In the genomic region with DNA sequence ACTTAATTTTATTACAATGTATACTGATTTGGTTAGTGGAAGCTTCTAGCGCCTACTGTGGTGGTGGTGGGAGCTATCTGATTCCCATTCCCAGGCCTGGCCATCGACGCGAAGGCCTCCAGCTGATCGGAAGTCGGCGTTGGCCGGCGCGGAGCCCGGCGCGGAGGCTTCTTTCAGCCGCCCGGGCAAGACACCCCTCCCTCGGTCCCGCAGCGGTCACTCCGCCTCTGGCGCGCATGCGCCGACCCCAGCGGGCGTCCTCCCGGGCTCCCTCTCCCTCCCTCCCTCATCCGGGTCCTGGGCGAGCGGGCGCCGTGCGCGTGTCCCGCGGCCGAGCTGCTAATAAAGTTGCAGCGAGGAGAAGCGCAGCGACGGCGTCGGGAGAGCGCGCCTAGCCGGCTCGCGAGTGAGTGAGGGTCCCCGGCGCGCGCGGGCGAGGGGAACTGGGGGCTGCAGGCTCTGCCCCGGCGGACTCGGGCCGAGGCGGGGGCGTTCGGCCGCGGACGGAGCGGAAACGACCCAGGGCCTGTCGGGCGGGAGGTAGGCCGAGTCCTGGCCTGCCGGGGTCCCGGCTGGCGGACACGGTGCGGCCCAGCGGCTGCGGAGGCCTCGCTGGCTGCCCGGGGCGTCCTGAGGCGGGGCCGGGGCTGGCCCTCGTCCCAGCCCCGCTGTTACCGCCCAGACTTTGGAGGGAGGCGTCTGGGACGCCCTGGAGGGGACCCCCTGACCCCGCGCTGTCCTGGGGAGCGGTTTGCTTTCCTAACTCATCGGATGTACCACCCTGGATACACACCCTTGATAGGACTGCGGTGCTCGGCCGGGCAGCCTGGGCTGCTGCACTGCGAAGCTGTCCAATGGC, we compare ENCODE assay signal across 8 cellular contexts. TPM values are rescaled to one million over a fixed set of nuclear protein-coding genes. Genes with fewer than 3 reads are reported as not detected.
DNase-seq lines count a peak whose midpoint lies in the region; ATAC-seq, FAIRE-seq and TF ChIP-seq lines count a peak whose summit lies in the region.

TSS of gene SMAD5 (plus strand) at position 289 of the 859 bp plus-strand sequence. CDS start 20,916 bp downstream, outside the sequence.

- 1% methylated on average over 23 to 29 of the region's 93 CpGs for WGBS in upper lobe of left lung, 2 donors

- peak; percentile 92 for ATAC-seq in HG02678 (IDR thresholded peaks at IDR 0.05; ENCODE audit: unreplicated experiment)
- ATAC-seq in left cardiac atrium: peak; percentile 99
- ATAC-seq in upper lobe of left lung (ENCODE audit: low FRiP score in 2 of 2): peak; percentile 97 to 99

- peak; percentile 98 for FAIRE-seq in GM12891 (lab: Jason Lieb, UNC)

- peak within 1 kb of the TSS; percentile 92 to 98 (median 96) for H3K27ac ChIP-seq in upper lobe of left lung

- TF ChIP-seq POLR2A in GM12891 (IDR thresholded peaks at IDR 0.05; ENCODE audit: low read depth, low read length) (no peak), upper lobe of left lung (IDR thresholded peaks at IDR 0.05) (peak in 3 of 4 donors; percentile 75 to 91 (median 77))

- TF ChIP-seq CTCF in upper lobe of left lung (IDR thresholded peaks at IDR 0.05): peak in 1 of 6 experiments; percentile 9

- TF ChIP-seq EP300 in upper lobe of left lung (IDR thresholded peaks at IDR 0.05): no peak

- DNase-seq in GM12891 (ENCODE audit: insufficient read length, low spot score) (peak; percentile 97), NCI-H128 (lab: John Stamatoyannopoulos, UW; ENCODE audit: unreplicated experiment) (peak; percentile 70), amniotic epithelial cell (ENCODE audit: low read depth) (peak; percentile 91), left cardiac atrium (peak; percentile 97), posterior vena cava (ENCODE audit: low spot score) (peak; percentile 99), upper lobe of left lung (peak; percentile 96 to 99)

- no peaks in the 10 kb centered on the region for H3K27me3 ChIP-seq in upper lobe of left lung

- no peaks in the 10 kb centered on the region for H3K36me3 ChIP-seq in upper lobe of left lung

- peak within 1 kb of the TSS; percentile 62 to 93 (median 83) for H3K4me3 ChIP-seq in upper lobe of left lung

- no peaks in the 10 kb centered on the region for H3K9me3 ChIP-seq in upper lobe of left lung

- H3K4me1 ChIP-seq in upper lobe of left lung: peaks cover 21 to 34% (median 28%) of the 10 kb centered on the region in 4 donors

- intact Hi-C loops in T-helper 1 cell treated with Interleukin-12 subunit alpha and Interleukin-12 subunit beta and Interleukin-4 antibody, amounts not matched to agents 30 ng/mL and 1 ng/mL, for 36 hours (cut with micrococcal nuclease): loop anchor here (1.0 to 5.0 kb wide), 2 partner anchors 52 to 1620 kb away; partner anchors contain the start of gene HNRNPA0
- intact Hi-C loops in left cardiac atrium (cut with DNase I) (loop anchor here in 1 of 2 donors (5.0 kb wide), 1 partner anchor 45 kb away; no protein-coding TSS in a partner anchor), posterior vena cava (cut with DNase I) (no loop called here)

TF ChIP-seq in GM12891, 5 proteins besides CTCF, POLR2A, EP300 and RAD21:
- TF ChIP-seq PAX5 (IDR thresholded peaks at IDR 0.05; ENCODE audit: insufficient read depth, low read length, severe bottlenecking) (no peak), POLR2AphosphoS5 (IDR thresholded peaks at IDR 0.05; ENCODE audit: low read depth, low read length) (0 out of 2 replicates have a peak, but pooled peaks have one; percentile 33)
TF ChIP-seq in GM12891: peak in this region for 1.

RNA-seq across cellular contexts. Expression of gene SMAD5, which starts in this region (rescaled TPM):
- polyA plus RNA-seq in GM12891 (2012; ENCODE audit: low read depth, missing spikeins): 3.6 TPM
- total RNA-seq in T-helper 1 cell treated with Interleukin-12 subunit alpha and Interleukin-12 subunit beta and Interleukin-4 antibody, amounts not matched to agents 30 ng/mL and 1 ng/mL, for 36 hours: 18.5 and 18.6 TPM in 2 replicates
- total RNA-seq in left cardiac atrium (10 to 100 TPM; 43.1 to 50.8 TPM), posterior vena cava (10 to 100 TPM; 71.0 to 79.2 TPM), upper lobe of left lung (10 to 100 TPM; 14.6 to 54.3 (median 45.1) TPM)

Comparison
In these comparisons a context has a peak if more than half of its experiments do, and no peak if none do; other contexts are left out.
1. Peak in every context shown above with its lines: DNase-seq, ATAC-seq, H3K4me3 ChIP-seq and H3K27ac ChIP-seq.